Comparison of ENCODE assay signal across 10 cellular contexts in genomic region chr9:114806571-114806970, GRCh38. TPM values are rescaled to one million over a fixed set of nuclear protein-coding genes. Genes with fewer than 3 reads are reported as not detected.
DNase-seq lines count a peak whose midpoint lies in the region; ATAC-seq, FAIRE-seq and TF ChIP-seq lines count a peak whose summit lies in the region.
"Had no signal": no experiment of that assay in that cellular context is flagged by ENCODE, and none has a peak within 500 bp of the region (broad histone marks: within the 10 kb centered on the region; RNA-seq: fewer than 3 reads in every experiment).

No MANE protein-coding gene starts in this region.

- TF ChIP-seq CTCF in body of pancreas (IDR thresholded peaks at IDR 0.05) (no peak), transverse colon (IDR thresholded peaks at IDR 0.05) (no peak)

- H3K27ac ChIP-seq in body of pancreas (peak overlapping the region in 3 of 4 donors; percentile 60 to 80 (median 70)), transverse colon (peak overlapping the region; percentile 62 to 76 (median 66)), aorta (ENCODE audit: low read depth in 1 of 2, low read length in 2 of 2) (no peak overlapping the region)

- H3K27ac Mint-ChIP-seq in activated T-cell treated with anti-CD3 and anti-CD28 coated beads, Interleukin-2, amount 50 U/mL, for 72 hours, result no peak overlapping the region

- no peaks in the 10 kb centered on the region for H3K36me3 Mint-ChIP-seq in activated T-cell treated with anti-CD3 and anti-CD28 coated beads, Interleukin-2, amount 50 U/mL, for 72 hours (ENCODE audit: insufficient read depth in 2 of 2)

- TF ChIP-seq POLR2A in body of pancreas (IDR thresholded peaks at IDR 0.05) (no peak), transverse colon (IDR thresholded peaks at IDR 0.05) (no peak)

- no peak for DNase-seq in activated T-cell treated with anti-CD3 and anti-CD28 coated beads, Interleukin-2, amount 50 U/mL, for 72 hours
- no peak for DNase-seq in activated T-cell treated with anti-CD3 and anti-CD28 coated beads, Interleukin-2, amount 50 U/mL, for 1 hour
- DNase-seq in body of pancreas (no peak), transverse colon (no peak), GM19239 (ENCODE audit: insufficient read length, low spot score) (no peak), aorta (no peak)
- no peak for DNase-seq in activated CD8-positive, alpha-beta memory T cell treated with anti-CD3 and anti-CD28 coated beads, Interleukin-2, amount 50 U/mL, for 48 hours
- DNase-seq: activated CD4-positive, alpha-beta T cell treated with anti-CD3 and anti-CD28 coated beads for 1 hour; C1 segment of cervical spinal cord had no signal

- peaks cover 28% of the 10 kb centered on the region for H3K4me1 ChIP-seq in body of pancreas
- H3K4me1 ChIP-seq in transverse colon, result peaks cover 17 to 41% (median 28%) of the 10 kb centered on the region in 4 donors
- no peaks in the 10 kb centered on the region for H3K4me1 ChIP-seq in aorta (ENCODE audit: control insufficient read depth in 1 of 2, insufficient read depth in 2 of 2, low read length in 2 of 2)

- TF ChIP-seq EP300 in transverse colon (IDR thresholded peaks at IDR 0.05; ENCODE audit: low read depth), result no peak

- WGBS in body of pancreas, 2 donors, result 19 to 23% methylated on average over 2 of the region's 2 CpGs
- 0 to 12% methylated on average over 2 of the region's 2 CpGs for WGBS in transverse colon (ENCODE audit: low coverage in 1 of 2), 2 donors
- 78 to 85% methylated on average over 2 of the region's 2 CpGs for WGBS in aorta, 2 donors

- peaks cover 0 to 3% of the 10 kb centered on the region in 2 donors for H3K9me3 Mint-ChIP-seq in activated T-cell treated with anti-CD3 and anti-CD28 coated beads, Interleukin-2, amount 50 U/mL, for 72 hours

- no peaks in the 10 kb centered on the region for H3K36me3 ChIP-seq in body of pancreas (replicated peaks in 1 of 2; ENCODE audit: insufficient read depth in 1 of 2, low read depth in 2 of 2)
- H3K36me3 ChIP-seq in transverse colon, result no peaks in the 10 kb centered on the region
- H3K36me3 ChIP-seq in aorta (ENCODE audit: control insufficient read depth in 1 of 2, insufficient read depth in 2 of 2, low read length in 1 of 2), result no peaks in the 10 kb centered on the region

- intact Hi-C loops in body of pancreas (cut with DNase I), result no loop called here
- intact Hi-C loops in transverse colon (cut with DNase I; ENCODE audit: low total_unique reads), result no loop called here
- intact Hi-C loops in aorta (cut with DNase I), result no loop called here

- peaks cover 40% of the 10 kb centered on the region for H3K4me1 Mint-ChIP-seq in activated T-cell treated with anti-CD3 and anti-CD28 coated beads, Interleukin-2, amount 50 U/mL, for 72 hours (ENCODE audit: low read depth)

- no peak overlapping the region for H3K4me3 ChIP-seq in body of pancreas
- H3K4me3 ChIP-seq in transverse colon, result peak overlapping the region in 1 of 4 donors; percentile 3
- H3K4me3 ChIP-seq in aorta (ENCODE audit: low read length in 2 of 2), result no peak overlapping the region

- in situ Hi-C loops in transverse colon (cut with MboI; ENCODE audit: low pct_ligation_motif_present in 1 of 4, low pct_unique_long_range_greater_than_20kb in 1 of 4, low sequenced_read_pairs in 3 of 4), result no loop called here

- H3K4me3 Mint-ChIP-seq in activated T-cell treated with anti-CD3 and anti-CD28 coated beads, Interleukin-2, amount 50 U/mL, for 72 hours, result peak overlapping the region; percentile 47 to 66

- H3K27me3 Mint-ChIP-seq in activated T-cell treated with anti-CD3 and anti-CD28 coated beads, Interleukin-2, amount 50 U/mL, for 72 hours (ENCODE audit: low read depth), result peaks cover 7% of the 10 kb centered on the region

- ATAC-seq in activated T-cell treated with anti-CD3 and anti-CD28 coated beads, Interleukin-2, amount 50 U/mL, for 72 hours (replicated peaks in 1 of 2), result no peak
- ATAC-seq in HG03095 (IDR thresholded peaks at IDR 0.05; ENCODE audit: unreplicated experiment), result peak; percentile 26
- peak; percentile 54 for ATAC-seq in body of pancreas
- no peak for ATAC-seq in aorta (ENCODE audit: low FRiP score)

- FAIRE-seq in GM19239 (lab: Jason Lieb, UNC), result no peak

- H3K27me3 ChIP-seq in body of pancreas (no peaks in the 10 kb centered on the region), transverse colon (no peaks in the 10 kb centered on the region), aorta (ENCODE audit: control insufficient read depth in 1 of 2, insufficient read depth in 2 of 2, low read length in 1 of 2) (no peaks in the 10 kb centered on the region)

- H3K9me3 ChIP-seq in body of pancreas (no peaks in the 10 kb centered on the region), transverse colon (no peaks in the 10 kb centered on the region), aorta (ENCODE audit: control insufficient read depth, low read length) (no peaks in the 10 kb centered on the region)

RNA-seq across cellular contexts. Expression of gene TNFSF15, which starts 0.7 kb away (rescaled TPM):
- under 1 TPM; 0.19 to 0.26 TPM for total RNA-seq in activated T-cell treated with anti-CD3 and anti-CD28 coated beads, Interleukin-2, amount 50 U/mL, for 72 hours
- total RNA-seq in body of pancreas (under 1 TPM in 1 of 2 donors, not detected in 1; 0.26 TPM), transverse colon (1 to 10 TPM in 3 of 4 donors, under 1 TPM in 1; 0.37 to 2.0 (median 1.9) TPM), aorta (under 1 TPM; 0.29 to 0.81 TPM)
- under 1 TPM; 0.03 to 0.38 TPM for polyA plus RNA-seq in aorta

Comparison
In these comparisons a context has a peak if more than half of its experiments do, and no peak if none do; other contexts are left out.
1. ATAC-seq: peak in HG03095 (single experiment) and body of pancreas (single experiment); none in activated T-cell treated with anti-CD3 and anti-CD28 coated beads, Interleukin-2, amount 50 U/mL, for 72 hours (0 of 2) and aorta (single experiment).
2. H3K27ac ChIP-seq: peak in body of pancreas (3 of 4) and transverse colon (4 of 4); none in aorta (0 of 2).